21 cellular contexts compared by ENCODE assay signal in the genomic region with DNA sequence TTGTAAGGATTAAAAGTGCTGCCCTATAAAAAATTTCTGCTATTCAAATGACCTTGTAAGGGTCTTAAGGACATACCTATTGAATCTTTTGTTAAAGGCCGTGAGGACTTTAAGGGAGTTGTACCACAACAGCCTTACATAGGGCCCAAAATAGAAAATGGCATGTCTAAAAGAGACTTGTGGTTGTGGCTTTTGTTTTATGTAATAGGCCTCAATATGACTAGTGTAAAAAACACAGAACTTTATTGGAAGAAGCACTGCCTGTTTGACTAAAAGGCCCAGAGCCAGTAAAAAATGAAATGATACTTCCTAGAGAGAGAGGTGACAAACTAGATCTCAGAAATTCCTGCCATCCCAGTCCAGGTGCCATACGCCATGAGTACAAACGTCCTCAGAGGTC.
"Had no signal": no experiment of that assay in that cellular context is flagged by ENCODE, and none has a peak within 500 bp of the region (broad histone marks: within the 10 kb centered on the region; RNA-seq: fewer than 3 reads in every experiment).

No MANE protein-coding gene starts in this region.

- H3K9me3 Mint-ChIP-seq: stimulated activated naive CD8-positive, alpha-beta T cell treated with anti-CD3 and anti-CD28 coated beads, Interleukin-15, amount 100 ng/mL, for 72 hours had no signal

- H3K4me1 ChIP-seq: gastroesophageal sphincter, heart left ventricle, suprapubic skin, tibial nerve had no signal

- H3K9me3 ChIP-seq: gastroesophageal sphincter, suprapubic skin, tibial nerve had no signal

- H3K27ac Mint-ChIP-seq: activated naive CD8-positive, alpha-beta T cell treated with anti-CD3 and anti-CD28 coated beads, Interleukin-2, amount 50 U/mL, for 24 hours; activated T-cell treated with anti-CD3 and anti-CD28 coated beads, Interleukin-2, amount 50 U/mL, for 72 hours; endodermal cell; mesothelial cell of epicardium; natural killer cell; progenitor cell of endocrine pancreas; stimulated activated naive CD8-positive, alpha-beta T cell treated with anti-CD3 and anti-CD28 coated beads, Interleukin-15, amount 100 ng/mL, for 72 hours had no signal

- H3K36me3 Mint-ChIP-seq: natural killer cell had no signal

- H3K36me3 ChIP-seq: gastroesophageal sphincter, heart left ventricle, suprapubic skin, tibial nerve had no signal

- H3K27me3 ChIP-seq: gastroesophageal sphincter, heart left ventricle, suprapubic skin, tibial nerve had no signal

- DNase-seq: activated CD4-positive, alpha-beta T cell treated with anti-CD3 and anti-CD28 coated beads for 4 hours; activated CD4-positive, alpha-beta T cell treated with anti-CD3 and anti-CD28 coated beads, Interleukin-2, amount 50 U/mL, for 48 hours; activated CD4-positive, CD25-positive, alpha-beta regulatory T cell; activated effector memory CD4-positive, alpha-beta T cell treated with anti-CD3 and anti-CD28 coated beads, Interleukin-2, amount 50 U/mL, for 16 hours; activated naive CD4-positive, alpha-beta T cell treated with anti-CD3 and anti-CD28 coated beads, Interleukin-2, amount 50 U/mL, for 16 hours; activated naive CD8-positive, alpha-beta T cell treated with anti-CD3 and anti-CD28 coated beads, Interleukin-2, amount 50 U/mL, for 24 hours; activated T-cell treated with anti-CD3 and anti-CD28 coated beads, Interleukin-2, amount 50 U/mL, for 72 hours; cerebellar nuclear complex; endodermal cell; heart left ventricle; left ventricle myocardium superior; mammary epithelial cell; natural killer cell; stimulated activated CD4-positive, alpha-beta T cell treated with anti-CD3 and anti-CD28 coated beads, Interleukin-4, amount 100 ng/mL, for 24 hours; stimulated activated naive CD8-positive, alpha-beta T cell treated with anti-CD3 and anti-CD28 coated beads, Interleukin-15, amount 100 ng/mL, for 72 hours had no signal

- H3K27me3 Mint-ChIP-seq: activated naive CD8-positive, alpha-beta T cell treated with anti-CD3 and anti-CD28 coated beads, Interleukin-2, amount 50 U/mL, for 24 hours; progenitor cell of endocrine pancreas; stimulated activated naive CD8-positive, alpha-beta T cell treated with anti-CD3 and anti-CD28 coated beads, Interleukin-15, amount 100 ng/mL, for 72 hours had no signal

- H3K27ac ChIP-seq: coronary artery, gastroesophageal sphincter, heart left ventricle, suprapubic skin, tibial nerve had no signal

- H3K4me3 Mint-ChIP-seq: activated naive CD8-positive, alpha-beta T cell treated with anti-CD3 and anti-CD28 coated beads, Interleukin-2, amount 50 U/mL, for 24 hours; activated T-cell treated with anti-CD3 and anti-CD28 coated beads, Interleukin-2, amount 50 U/mL, for 72 hours; endodermal cell; mesothelial cell of epicardium; natural killer cell; stimulated activated naive CD8-positive, alpha-beta T cell treated with anti-CD3 and anti-CD28 coated beads, Interleukin-15, amount 100 ng/mL, for 72 hours had no signal

- H3K4me1 Mint-ChIP-seq: activated naive CD8-positive, alpha-beta T cell treated with anti-CD3 and anti-CD28 coated beads, Interleukin-2, amount 50 U/mL, for 24 hours; natural killer cell; stimulated activated naive CD8-positive, alpha-beta T cell treated with anti-CD3 and anti-CD28 coated beads, Interleukin-15, amount 100 ng/mL, for 72 hours had no signal

- ATAC-seq: activated naive CD8-positive, alpha-beta T cell treated with anti-CD3 and anti-CD28 coated beads, Interleukin-2, amount 50 U/mL, for 24 hours; activated T-cell treated with anti-CD3 and anti-CD28 coated beads, Interleukin-2, amount 50 U/mL, for 72 hours; gastroesophageal sphincter; heart left ventricle; left ventricle myocardium superior; natural killer cell; stimulated activated naive CD8-positive, alpha-beta T cell treated with anti-CD3 and anti-CD28 coated beads, Interleukin-15, amount 100 ng/mL, for 72 hours had no signal

- H3K4me3 ChIP-seq: coronary artery, gastroesophageal sphincter, heart left ventricle, suprapubic skin, tibial nerve had no signal
